Comparison of ENCODE assay signal across 26 cellular contexts in the genomic region with DNA sequence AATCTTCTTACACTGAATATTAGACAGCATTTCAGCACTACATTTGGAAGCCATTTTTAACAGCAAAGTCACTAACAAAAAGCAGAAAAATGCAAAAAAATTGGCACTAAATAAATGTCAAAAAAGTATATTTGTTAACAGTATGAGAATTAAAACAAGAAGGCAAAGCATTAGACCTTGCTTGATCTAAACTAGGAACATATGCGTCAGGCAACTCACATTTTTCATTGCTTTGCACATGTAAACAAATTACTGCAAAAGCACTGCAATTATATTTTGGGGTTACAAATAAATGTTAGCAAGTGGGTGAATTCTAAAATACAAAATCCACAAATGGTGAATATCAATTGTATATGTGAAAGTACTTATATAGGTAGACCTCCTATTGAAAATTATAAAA.
"Had no signal": no experiment of that assay in that cellular context is flagged by ENCODE, and none has a peak within 500 bp of the region (broad histone marks: within the 10 kb centered on the region; RNA-seq: fewer than 3 reads in every experiment).

No MANE protein-coding gene starts in this region.

- ATAC-seq: activated CD4-positive, CD25-positive, alpha-beta regulatory T cell treated with anti-CD3 and anti-CD28 coated beads, Interleukin-2, amount 50 U/mL, for 24 hours; activated CD8-positive, alpha-beta T cell treated with anti-CD3 and anti-CD28 coated beads for 36 hours; activated T-cell treated with anti-CD3 and anti-CD28 coated beads, Interleukin-2, amount 50 U/mL, for 72 hours; T-cell had no signal

- H3K9me3 Mint-ChIP-seq: activated CD8-positive, alpha-beta T cell treated with anti-CD3 and anti-CD28 coated beads for 36 hours; activated naive CD4-positive, alpha-beta T cell treated with anti-CD3 and anti-CD28 coated beads, Interleukin-2, amount 10 ng/mL, durations not matched to agents 7 days and 5 days; activated naive CD8-positive, alpha-beta T cell treated with anti-CD3 and anti-CD28 coated beads for 36 hours; activated T-cell treated with anti-CD3 and anti-CD28 coated beads, Interleukin-2, amount 50 U/mL, for 72 hours; activated T-helper 2 cell treated with anti-CD3 and anti-CD28 coated beads, Interferon-gamma antibody, Interleukin-2, Interleukin-4, amounts not matched to agents 10 μg/mL and 5 μg/mL and 100 μg/mL, durations not matched to agents 14 hours and 24 hours and 36 hours; T-cell had no signal

- H3K27me3 ChIP-seq: adrenal gland, breast epithelium had no signal

- H3K36me3 ChIP-seq: adrenal gland, breast epithelium, WERI-Rb-1 had no signal

- H3K9me3 ChIP-seq: adrenal gland, breast epithelium had no signal

- H3K9ac ChIP-seq: KMS-11 had no signal

- H3K27ac ChIP-seq: adrenal gland, breast epithelium, KMS-11, PC-9, WERI-Rb-1 had no signal

- H3K4me3 ChIP-seq: adrenal gland, breast epithelium, PC-9 had no signal

- H3K27ac Mint-ChIP-seq: activated CD8-positive, alpha-beta T cell treated with anti-CD3 and anti-CD28 coated beads for 36 hours; activated naive CD4-positive, alpha-beta T cell treated with anti-CD3 and anti-CD28 coated beads, Interleukin-2, amount 10 ng/mL, durations not matched to agents 7 days and 5 days; activated naive CD8-positive, alpha-beta T cell treated with anti-CD3 and anti-CD28 coated beads for 36 hours; activated T-cell treated with anti-CD3 and anti-CD28 coated beads, Interleukin-2, amount 50 U/mL, for 72 hours; activated T-helper 2 cell treated with anti-CD3 and anti-CD28 coated beads, Interferon-gamma antibody, Interleukin-2, Interleukin-4, amounts not matched to agents 10 μg/mL and 5 μg/mL and 100 μg/mL, durations not matched to agents 14 hours and 24 hours and 36 hours; T-cell had no signal

- H3K4me3 Mint-ChIP-seq: activated CD8-positive, alpha-beta T cell treated with anti-CD3 and anti-CD28 coated beads for 36 hours; activated naive CD4-positive, alpha-beta T cell treated with anti-CD3 and anti-CD28 coated beads, Interleukin-2, amount 10 ng/mL, durations not matched to agents 7 days and 5 days; activated naive CD8-positive, alpha-beta T cell treated with anti-CD3 and anti-CD28 coated beads for 36 hours; activated T-cell treated with anti-CD3 and anti-CD28 coated beads, Interleukin-2, amount 50 U/mL, for 72 hours; T-cell had no signal

- H3K4me1 Mint-ChIP-seq: activated naive CD4-positive, alpha-beta T cell treated with anti-CD3 and anti-CD28 coated beads, Interleukin-2, amount 10 ng/mL, durations not matched to agents 7 days and 5 days; activated naive CD8-positive, alpha-beta T cell treated with anti-CD3 and anti-CD28 coated beads for 36 hours had no signal

- H3K27me3 Mint-ChIP-seq: activated CD8-positive, alpha-beta T cell treated with anti-CD3 and anti-CD28 coated beads for 36 hours; activated naive CD4-positive, alpha-beta T cell treated with anti-CD3 and anti-CD28 coated beads, Interleukin-2, amount 10 ng/mL, durations not matched to agents 7 days and 5 days; activated naive CD8-positive, alpha-beta T cell treated with anti-CD3 and anti-CD28 coated beads for 36 hours; T-cell had no signal

- H3K4me2 ChIP-seq: KMS-11, PC-9 had no signal

- DNase-seq: activated CD4-positive, alpha-beta T cell treated with anti-CD3 and anti-CD28 coated beads for 4 hours; activated CD8-positive, alpha-beta memory T cell treated with anti-CD3 and anti-CD28 coated beads, Interleukin-2, amount 50 U/mL, for 4 hours; activated CD8-positive, alpha-beta T cell treated with anti-CD3 and anti-CD28 coated beads for 36 hours; activated gamma-delta T cell treated with Interleukin-2 at 50 U/mL for 16 hours; activated naive CD4-positive, alpha-beta T cell treated with anti-CD3 and anti-CD28 coated beads, Interleukin-2, amount 10 ng/mL, durations not matched to agents 7 days and 5 days; activated naive CD8-positive, alpha-beta T cell treated with anti-CD3 and anti-CD28 coated beads for 36 hours; activated T-cell treated with anti-CD3 and anti-CD28 coated beads, Interleukin-2, amount 50 U/mL, for 72 hours; anterior cingulate cortex; caudate nucleus; MV-4-11; NCI-H1105; NCI-H1436 treated with DMSO at 0.1 percent for 48 hours; NCI-H187; NCI-H2081; NCI-H446; NCI-H524; PC-9; SIG-M5; T-cell; T-helper 2 cell; WERI-Rb-1 had no signal

- H2AFZ ChIP-seq: PC-9 had no signal
